ENCODE assay signal across 12 cellular contexts in genomic region chr3:119597548-119598288, GRCh38. TPM values are rescaled to one million over a fixed set of nuclear protein-coding genes. Genes with fewer than 3 reads are reported as not detected.
DNase-seq lines count a peak whose midpoint lies in the region; ATAC-seq and TF ChIP-seq lines count a peak whose summit lies in the region.
"Had no signal": no experiment of that assay in that cellular context is flagged by ENCODE, and none has a peak within 500 bp of the region (broad histone marks: within the 10 kb centered on the region; RNA-seq: fewer than 3 reads in every experiment).

TSS of gene PLA1A (plus strand) at chr3:119597885. CDS start at chr3:119597914, 29 bp downstream.

- DNase-seq in cardiac fibroblast (ENCODE audit: low read depth in 2 of 2) (peak; percentile 16 to 21), memory B cell (ENCODE audit: low spot score in 2 of 2) (no peak), NCI-H2029 (lab: John Stamatoyannopoulos, UW) (no peak), hippocampal formation (lab: John Stamatoyannopoulos, UW) (no peak), T-cell (no peak)
- DNase-seq: activated CD4-positive, alpha-beta T cell treated with anti-CD3 and anti-CD28 coated beads, Interleukin-2, amount 50 U/mL, for 4 hours; Karpas-422; NCI-H2227 treated with DMSO at 0.1 percent for 48 hours; stimulated activated naive CD4-positive, alpha-beta T cell treated with Interleukin-2 at 50 U/mL for 16 hours had no signal

- no peak within 1 kb of the TSS for H3K4me3 Mint-ChIP-seq in memory B cell
- H3K4me3 Mint-ChIP-seq in T-cell: no peak within 1 kb of the TSS

- H3K27ac ChIP-seq in 22Rv1: 0 out of 2 replicates have a peak within 1 kb of the TSS, but pooled peaks have one; percentile 7

- TF ChIP-seq POLR2A in GM18951 (IDR thresholded peaks at IDR 0.05; ENCODE audit: extremely low read depth, insufficient read depth, insufficient read length): peak; percentile 45

- H3K4me1 Mint-ChIP-seq in memory B cell (peaks cover 27% of the 10 kb centered on the region), T-cell (peaks cover 0 to 11% (median 5%) of the 10 kb centered on the region in 3 donors)

- in situ Hi-C loops in GM18951 (cut with MboI; ENCODE audit: low sequenced_read_pairs, unreplicated experiment): no loop called here

- H3K36me3 Mint-ChIP-seq in memory B cell (no peaks in the 10 kb centered on the region), T-cell (no peaks in the 10 kb centered on the region)

- H3K27ac Mint-ChIP-seq in memory B cell: peak within 1 kb of the TSS; percentile 33
- H3K27ac Mint-ChIP-seq in T-cell: no peak within 1 kb of the TSS

- no peak for ATAC-seq in memory B cell (ENCODE audit: low read depth)
- ATAC-seq in GM18498 (IDR thresholded peaks at IDR 0.05; ENCODE audit: unreplicated experiment): no peak
- no peak for ATAC-seq in T-cell (replicated peaks in 1 of 4)

- H3K27me3 Mint-ChIP-seq in memory B cell (no peaks in the 10 kb centered on the region), T-cell (peaks cover 0 to 5% of the 10 kb centered on the region in 2 donors)

- POLR2A ChIA-PET in T-cell (lab: Charles Lee): no interaction called here

- CTCF ChIA-PET in T-cell (lab: Charles Lee): no interaction called here

- H3K4me3 ChIP-seq in cardiac fibroblast (replicated peaks in 1 of 2; ENCODE audit: low read depth in 2 of 2, low read length in 2 of 2): no peak within 1 kb of the TSS

- TF ChIP-seq CTCF in 22Rv1 (IDR thresholded peaks at IDR 0.05) (no peak), cardiac fibroblast (IDR thresholded peaks at IDR 0.05; ENCODE audit: low read depth, low read length) (no peak)

- H3K9me3 Mint-ChIP-seq in memory B cell (no peaks in the 10 kb centered on the region), T-cell (no peaks in the 10 kb centered on the region)

RNA-seq across cellular contexts. Expression of gene PLA1A, which starts in this region (rescaled TPM):
- total RNA-seq in T-cell: not detected

Comparison
In these comparisons a context has a peak if more than half of its experiments do, and no peak if none do; other contexts are left out.
1. DNase-seq: peak in cardiac fibroblast (2 of 2); none in memory B cell (0 of 2), NCI-H2029 (single experiment), hippocampal formation (0 of 2) and T-cell (0 of 34).